1 cellular context compared by ENCODE assay signal in genomic region chr3:61454806-61455205, GRCh38.
TF ChIP-seq lines count a peak whose summit lies in the region.

No MANE protein-coding gene starts in this region.

TF ChIP-seq in IMR-90, 13 proteins besides CTCF, POLR2A, EP300 and RAD21 (continued from another document):
- TF ChIP-seq ELK1 (IDR thresholded peaks at IDR 0.05; ENCODE audit: borderline replicate concordance, low read depth, low read length) (no peak), CEBPB (IDR thresholded peaks at IDR 0.05; ENCODE audit: low read depth, low read length) (no peak), NFE2L2 (IDR thresholded peaks at IDR 0.05; ENCODE audit: low read depth, low read length) (no peak), RFX5 (IDR thresholded peaks at IDR 0.05; ENCODE audit: low read depth, low read length) (no peak), MAZ (IDR thresholded peaks at IDR 0.05; ENCODE audit: borderline replicate concordance, low read depth, low read length) (no peak), SMC3 (IDR thresholded peaks at IDR 0.05; ENCODE audit: low read depth, low read length) (no peak), RCOR1 (IDR thresholded peaks at IDR 0.05; ENCODE audit: insufficient replicate concordance, low read length) (no peak), FOS (IDR thresholded peaks at IDR 0.05; ENCODE audit: low read depth, low read length) (no peak), USF2 (IDR thresholded peaks at IDR 0.05; ENCODE audit: low read depth, low read length) (no peak), MAFK (IDR thresholded peaks at IDR 0.05; ENCODE audit: low read depth, low read length) (no peak)
